In the genomic region with DNA sequence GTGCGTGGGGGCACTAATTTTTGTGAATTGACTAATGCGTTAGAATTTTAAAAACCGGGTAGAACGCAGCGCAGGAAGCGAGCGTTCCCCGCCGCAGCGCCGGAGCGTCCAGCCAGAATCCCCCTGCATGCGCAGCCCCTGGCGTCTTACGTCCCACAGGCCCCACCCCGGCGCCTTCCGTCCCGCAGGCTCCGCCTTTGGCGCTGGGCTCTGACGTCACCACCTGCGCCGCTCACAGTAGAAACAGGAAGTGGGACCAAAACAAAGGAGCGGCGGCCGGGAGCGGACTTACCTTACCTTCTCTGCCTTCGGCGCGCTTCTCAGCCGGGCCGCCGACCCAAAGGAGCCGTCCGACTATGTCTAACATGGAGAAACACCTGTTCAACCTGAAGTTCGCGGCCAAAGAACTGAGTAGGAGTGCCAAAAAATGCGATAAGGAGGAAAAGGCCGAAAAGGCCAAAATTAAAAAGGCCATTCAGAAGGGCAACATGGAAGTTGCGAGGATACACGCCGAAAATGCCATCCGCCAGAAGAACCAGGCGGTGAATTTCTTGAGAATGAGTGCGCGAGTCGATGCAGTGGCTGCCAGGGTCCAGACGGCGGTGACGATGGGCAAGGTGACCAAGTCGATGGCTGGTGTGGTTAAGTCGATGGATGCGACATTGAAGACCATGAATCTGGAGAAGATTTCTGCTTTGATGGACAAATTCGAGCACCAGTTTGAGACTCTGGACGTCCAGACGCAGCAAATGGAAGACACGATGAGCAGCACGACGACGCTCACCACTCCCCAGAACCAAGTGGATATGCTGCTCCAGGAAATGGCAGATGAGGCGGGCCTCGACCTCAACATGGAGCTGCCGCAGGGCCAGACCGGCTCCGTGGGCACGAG, we compare ENCODE assay signal across 1 cellular context.
TF ChIP-seq lines count a peak whose summit lies in the region.

TSS of gene CHMP1B (plus strand) at position 258 of the 892 bp plus-strand sequence. CDS start at position 357, 99 bp downstream.

TF ChIP-seq in HepG2, 621 proteins besides CTCF, POLR2A, EP300 and RAD21 (continued from another document and continues in another):
- TF ChIP-seq, protein P1, sequence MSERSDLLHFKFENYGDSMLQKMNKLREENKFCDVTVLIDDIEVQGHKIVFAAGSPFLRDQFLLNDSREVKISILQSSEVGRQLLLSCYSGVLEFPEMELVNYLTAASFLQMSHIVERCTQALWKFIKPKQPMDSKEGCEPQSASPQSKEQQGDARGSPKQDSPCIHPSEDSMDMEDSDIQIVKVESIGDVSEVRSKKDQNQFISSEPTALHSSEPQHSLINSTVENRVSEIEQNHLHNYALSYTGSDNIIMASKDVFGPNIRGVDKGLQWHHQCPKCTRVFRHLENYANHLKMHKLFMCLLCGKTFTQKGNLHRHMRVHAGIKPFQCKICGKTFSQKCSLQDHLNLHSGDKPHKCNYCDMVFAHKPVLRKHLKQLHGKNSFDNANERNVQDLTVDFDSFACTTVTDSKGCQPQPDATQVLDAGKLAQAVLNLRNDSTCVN (CRISPR knock-in tag; IDR thresholded peaks at IDR 0.05; ENCODE audit: borderline replicate concordance): peak; percentile 67; the same call in 1 of the 2 replicates
- TF ChIP-seq, protein P2, sequence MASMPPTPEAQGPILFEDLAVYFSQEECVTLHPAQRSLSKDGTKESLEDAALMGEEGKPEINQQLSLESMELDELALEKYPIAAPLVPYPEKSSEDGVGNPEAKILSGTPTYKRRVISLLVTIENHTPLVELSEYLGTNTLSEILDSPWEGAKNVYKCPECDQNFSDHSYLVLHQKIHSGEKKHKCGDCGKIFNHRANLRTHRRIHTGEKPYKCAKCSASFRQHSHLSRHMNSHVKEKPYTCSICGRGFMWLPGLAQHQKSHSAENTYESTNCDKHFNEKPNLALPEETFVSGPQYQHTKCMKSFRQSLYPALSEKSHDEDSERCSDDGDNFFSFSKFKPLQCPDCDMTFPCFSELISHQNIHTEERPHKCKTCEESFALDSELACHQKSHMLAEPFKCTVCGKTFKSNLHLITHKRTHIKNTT (CRISPR knock-in tag; IDR thresholded peaks at IDR 0.05): no peak
- TF ChIP-seq CSRNP2 (CRISPR knock-in tag; conservative IDR thresholded peaks at IDR 0.05; ENCODE audit: low read depth) (no peak), ZNF460 (CRISPR knock-in tag; IDR thresholded peaks at IDR 0.05; ENCODE audit: borderline replicate concordance) (0 out of 2 replicates have a peak, but pooled peaks have one; percentile 39), YEATS2 (CRISPR knock-in tag; IDR thresholded peaks at IDR 0.05; ENCODE audit: borderline replicate concordance) (peak; percentile 91; the same call in 1 of the 2 replicates), THAP11 (CRISPR knock-in tag; IDR thresholded peaks at IDR 0.05) (peak; percentile 92), CBX1 (IDR thresholded peaks at IDR 0.05; ENCODE audit: low read depth) (peak; percentile 44), SP4 (CRISPR knock-in tag; IDR thresholded peaks at IDR 0.05) (peak; percentile 94), MYNN (CRISPR knock-in tag; IDR thresholded peaks at IDR 0.05; ENCODE audit: low read depth) (no peak), ZSCAN22 (CRISPR knock-in tag; IDR thresholded peaks at IDR 0.05) (no peak), ZNF569 (CRISPR knock-in tag; IDR thresholded peaks at IDR 0.05; ENCODE audit: borderline replicate concordance) (no peak; the same call in 1 of the 2 replicates), ZNF33A (CRISPR knock-in tag; IDR thresholded peaks at IDR 0.05; ENCODE audit: borderline replicate concordance) (no peak), ZNF619 (CRISPR knock-in tag; IDR thresholded peaks at IDR 0.05) (peak; percentile 72; the same call in 1 of the 2 replicates), ZNF703 (CRISPR knock-in tag; IDR thresholded peaks at IDR 0.05; ENCODE audit: borderline replicate concordance) (0 out of 2 replicates have a peak, but pooled peaks have one; percentile 57), ZNF652 (CRISPR knock-in tag; IDR thresholded peaks at IDR 0.05; ENCODE audit: borderline replicate concordance, low read depth) (peak; percentile 19; the same call in 1 of the 2 replicates), GZF1 (CRISPR knock-in tag; IDR thresholded peaks at IDR 0.05) (no peak), RCOR2 (CRISPR knock-in tag; IDR thresholded peaks at IDR 0.05) (no peak), SATB2 (CRISPR knock-in tag; IDR thresholded peaks at IDR 0.05) (0 out of 2 replicates have a peak, but pooled peaks have one; percentile 47), WIZ (CRISPR knock-in tag; IDR thresholded peaks at IDR 0.05) (no peak), REXO4 (CRISPR knock-in tag; IDR thresholded peaks at IDR 0.05; ENCODE audit: borderline replicate concordance) (no peak), RXRB (CRISPR knock-in tag; IDR thresholded peaks at IDR 0.05; ENCODE audit: borderline replicate concordance) (peak; percentile 72), ZNF260 (CRISPR knock-in tag; IDR thresholded peaks at IDR 0.05; ENCODE audit: borderline replicate concordance, low read depth) (no peak), ZBTB7A (CRISPR knock-in tag; IDR thresholded peaks at IDR 0.05) (peak; percentile 58; the same call in 1 of the 2 replicates), TOE1 (CRISPR knock-in tag; IDR thresholded peaks at IDR 0.05) (peak; percentile 81; the same call in 1 of the 2 replicates), ZNF180 (CRISPR knock-in tag; IDR thresholded peaks at IDR 0.05; ENCODE audit: borderline replicate concordance, low read depth) (no peak), CCDC6 (CRISPR knock-in tag; IDR thresholded peaks at IDR 0.05) (0 out of 2 replicates have a peak, but pooled peaks have one; percentile 28), TCF7 (IDR thresholded peaks at IDR 0.05; ENCODE audit: low read depth) (no peak), ADNP (CRISPR knock-in tag; IDR thresholded peaks at IDR 0.05) (no peak), ZNF883 (CRISPR knock-in tag; IDR thresholded peaks at IDR 0.05; ENCODE audit: not compliant biosample characterization) (peak; percentile 45), SOX13 (IDR thresholded peaks at IDR 0.05) (no peak), SOX13 (CRISPR knock-in tag; conservative IDR thresholded peaks at IDR 0.05 in 1 of 2, IDR thresholded peaks at IDR 0.05 in 1 of 2) (peak in 1 of 2 experiments; percentile 62; a peak in 2 of 4 replicates), CAMTA2 (CRISPR knock-in tag; IDR thresholded peaks at IDR 0.05; ENCODE audit: borderline replicate concordance) (peak; percentile 20; the same call in 1 of the 2 replicates), ZBTB42 (CRISPR knock-in tag; IDR thresholded peaks at IDR 0.05) (peak; percentile 51; the same call in 1 of the 2 replicates), TGIF2 (CRISPR knock-in tag; IDR thresholded peaks at IDR 0.05) (peak; percentile 84), DNMT1 (CRISPR knock-in tag; IDR thresholded peaks at IDR 0.05) (peak; percentile 64; the same call in 1 of the 2 replicates), NR0B2 (CRISPR knock-in tag; IDR thresholded peaks at IDR 0.05) (no peak), RFX5 (IDR thresholded peaks at IDR 0.05; ENCODE audit: low read depth, low read length) (peak; percentile 76), ZBTB38 (CRISPR knock-in tag; IDR thresholded peaks at IDR 0.05) (peak; percentile 79; the same call in 1 of the 2 replicates), LCORL (IDR thresholded peaks at IDR 0.05) (no peak), LCORL (CRISPR knock-in tag; IDR thresholded peaks at IDR 0.05) (peak; percentile 54; the same call in 1 of the 2 replicates), PITX1 (CRISPR knock-in tag; IDR thresholded peaks at IDR 0.05) (peak; percentile 48; the same call in 1 of the 2 replicates)
- TF ChIP-seq, protein P3, sequence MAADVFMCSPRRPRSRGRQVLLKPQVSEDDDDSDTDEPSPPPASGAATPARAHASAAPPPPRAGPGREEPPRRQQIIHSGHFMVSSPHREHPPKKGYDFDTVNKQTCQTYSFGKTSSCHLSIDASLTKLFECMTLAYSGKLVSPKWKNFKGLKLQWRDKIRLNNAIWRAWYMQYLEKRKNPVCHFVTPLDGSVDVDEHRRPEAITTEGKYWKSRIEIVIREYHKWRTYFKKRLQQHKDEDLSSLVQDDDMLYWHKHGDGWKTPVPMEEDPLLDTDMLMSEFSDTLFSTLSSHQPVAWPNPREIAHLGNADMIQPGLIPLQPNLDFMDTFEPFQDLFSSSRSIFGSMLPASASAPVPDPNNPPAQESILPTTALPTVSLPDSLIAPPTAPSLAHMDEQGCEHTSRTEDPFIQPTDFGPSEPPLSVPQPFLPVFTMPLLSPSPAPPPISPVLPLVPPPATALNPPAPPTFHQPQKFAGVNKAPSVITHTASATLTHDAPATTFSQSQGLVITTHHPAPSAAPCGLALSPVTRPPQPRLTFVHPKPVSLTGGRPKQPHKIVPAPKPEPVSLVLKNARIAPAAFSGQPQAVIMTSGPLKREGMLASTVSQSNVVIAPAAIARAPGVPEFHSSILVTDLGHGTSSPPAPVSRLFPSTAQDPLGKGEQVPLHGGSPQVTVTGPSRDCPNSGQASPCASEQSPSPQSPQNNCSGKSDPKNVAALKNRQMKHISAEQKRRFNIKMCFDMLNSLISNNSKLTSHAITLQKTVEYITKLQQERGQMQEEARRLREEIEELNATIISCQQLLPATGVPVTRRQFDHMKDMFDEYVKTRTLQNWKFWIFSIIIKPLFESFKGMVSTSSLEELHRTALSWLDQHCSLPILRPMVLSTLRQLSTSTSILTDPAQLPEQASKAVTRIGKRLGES (CRISPR knock-in tag; IDR thresholded peaks at IDR 0.05; ENCODE audit: borderline replicate concordance): no peak
- TF ChIP-seq, protein P4, sequence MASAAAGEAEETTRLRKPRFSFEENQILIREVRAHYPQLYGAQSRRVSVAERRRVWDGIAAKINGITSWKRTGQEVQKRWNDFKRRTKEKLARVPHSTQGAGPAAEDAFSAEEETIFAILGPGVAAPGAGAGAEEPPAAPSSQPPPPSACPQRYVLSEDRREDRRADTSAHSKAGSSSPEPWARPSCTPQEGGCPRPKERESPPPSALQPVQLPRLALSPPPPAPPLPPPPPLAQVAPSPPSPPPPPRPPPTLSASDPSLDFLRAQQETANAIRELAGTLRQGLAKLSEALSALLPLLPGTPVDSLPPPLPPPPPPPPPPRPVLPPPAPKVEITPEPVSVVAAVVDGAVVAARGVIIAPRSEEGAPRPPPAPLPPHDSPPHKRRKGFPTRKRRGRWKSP (CRISPR knock-in tag; IDR thresholded peaks at IDR 0.05): peak; percentile 74; the same call in 1 of the 2 replicates
- TF ChIP-seq, protein P5, sequence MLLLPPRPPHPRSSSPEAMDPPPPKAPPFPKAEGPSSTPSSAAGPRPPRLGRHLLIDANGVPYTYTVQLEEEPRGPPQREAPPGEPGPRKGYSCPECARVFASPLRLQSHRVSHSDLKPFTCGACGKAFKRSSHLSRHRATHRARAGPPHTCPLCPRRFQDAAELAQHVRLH (CRISPR knock-in tag; IDR thresholded peaks at IDR 0.05; ENCODE audit: borderline replicate concordance, low read depth): peak; percentile 85
- TF ChIP-seq, protein P6, sequence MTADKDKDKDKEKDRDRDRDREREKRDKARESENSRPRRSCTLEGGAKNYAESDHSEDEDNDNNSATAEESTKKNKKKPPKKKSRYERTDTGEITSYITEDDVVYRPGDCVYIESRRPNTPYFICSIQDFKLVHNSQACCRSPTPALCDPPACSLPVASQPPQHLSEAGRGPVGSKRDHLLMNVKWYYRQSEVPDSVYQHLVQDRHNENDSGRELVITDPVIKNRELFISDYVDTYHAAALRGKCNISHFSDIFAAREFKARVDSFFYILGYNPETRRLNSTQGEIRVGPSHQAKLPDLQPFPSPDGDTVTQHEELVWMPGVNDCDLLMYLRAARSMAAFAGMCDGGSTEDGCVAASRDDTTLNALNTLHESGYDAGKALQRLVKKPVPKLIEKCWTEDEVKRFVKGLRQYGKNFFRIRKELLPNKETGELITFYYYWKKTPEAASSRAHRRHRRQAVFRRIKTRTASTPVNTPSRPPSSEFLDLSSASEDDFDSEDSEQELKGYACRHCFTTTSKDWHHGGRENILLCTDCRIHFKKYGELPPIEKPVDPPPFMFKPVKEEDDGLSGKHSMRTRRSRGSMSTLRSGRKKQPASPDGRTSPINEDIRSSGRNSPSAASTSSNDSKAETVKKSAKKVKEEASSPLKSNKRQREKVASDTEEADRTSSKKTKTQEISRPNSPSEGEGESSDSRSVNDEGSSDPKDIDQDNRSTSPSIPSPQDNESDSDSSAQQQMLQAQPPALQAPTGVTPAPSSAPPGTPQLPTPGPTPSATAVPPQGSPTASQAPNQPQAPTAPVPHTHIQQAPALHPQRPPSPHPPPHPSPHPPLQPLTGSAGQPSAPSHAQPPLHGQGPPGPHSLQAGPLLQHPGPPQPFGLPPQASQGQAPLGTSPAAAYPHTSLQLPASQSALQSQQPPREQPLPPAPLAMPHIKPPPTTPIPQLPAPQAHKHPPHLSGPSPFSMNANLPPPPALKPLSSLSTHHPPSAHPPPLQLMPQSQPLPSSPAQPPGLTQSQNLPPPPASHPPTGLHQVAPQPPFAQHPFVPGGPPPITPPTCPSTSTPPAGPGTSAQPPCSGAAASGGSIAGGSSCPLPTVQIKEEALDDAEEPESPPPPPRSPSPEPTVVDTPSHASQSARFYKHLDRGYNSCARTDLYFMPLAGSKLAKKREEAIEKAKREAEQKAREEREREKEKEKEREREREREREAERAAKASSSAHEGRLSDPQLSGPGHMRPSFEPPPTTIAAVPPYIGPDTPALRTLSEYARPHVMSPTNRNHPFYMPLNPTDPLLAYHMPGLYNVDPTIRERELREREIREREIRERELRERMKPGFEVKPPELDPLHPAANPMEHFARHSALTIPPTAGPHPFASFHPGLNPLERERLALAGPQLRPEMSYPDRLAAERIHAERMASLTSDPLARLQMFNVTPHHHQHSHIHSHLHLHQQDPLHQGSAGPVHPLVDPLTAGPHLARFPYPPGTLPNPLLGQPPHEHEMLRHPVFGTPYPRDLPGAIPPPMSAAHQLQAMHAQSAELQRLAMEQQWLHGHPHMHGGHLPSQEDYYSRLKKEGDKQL (CRISPR knock-in tag; IDR thresholded peaks at IDR 0.05; ENCODE audit: low read depth): no peak; the same call in 1 of the 2 replicates
- TF ChIP-seq, protein P7, sequence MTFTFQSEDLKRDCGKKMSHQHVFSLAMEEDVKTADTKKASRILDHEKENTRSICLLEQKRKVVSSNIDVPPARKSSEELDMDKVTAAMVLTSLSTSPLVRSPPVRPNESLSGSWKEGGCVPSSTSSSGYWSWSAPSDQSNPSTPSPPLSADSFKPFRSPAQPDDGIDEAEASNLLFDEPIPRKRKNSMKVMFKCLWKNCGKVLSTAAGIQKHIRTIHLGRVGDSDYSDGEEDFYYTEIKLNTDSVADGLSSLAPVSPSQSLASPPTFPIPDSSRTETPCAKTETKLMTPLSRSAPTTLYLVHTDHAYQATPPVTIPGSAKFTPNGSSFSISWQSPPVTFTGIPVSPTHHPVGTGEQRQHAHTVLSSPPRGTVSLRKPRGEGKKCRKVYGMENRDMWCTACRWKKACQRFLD (CRISPR knock-in tag; IDR thresholded peaks at IDR 0.05; ENCODE audit: borderline replicate concordance): peak; percentile 65; the same call in 1 of the 2 replicates
